17 cellular contexts compared by ENCODE assay signal in genomic region chr10:101400529-101400928, GRCh38. TPM values are rescaled to one million over a fixed set of nuclear protein-coding genes. Genes with fewer than 3 reads are reported as not detected.
A peak's percentile ranks its signal among the peaks of the same experiment; 100 is the strongest.
DNase-seq lines count a peak whose midpoint lies in the region; ATAC-seq, FAIRE-seq and TF ChIP-seq lines count a peak whose summit lies in the region.
"Had no signal": no experiment of that assay in that cellular context is flagged by ENCODE, and none has a peak within 500 bp of the region (broad histone marks: within the 10 kb centered on the region; RNA-seq: fewer than 3 reads in every experiment).

No MANE protein-coding gene starts in this region.

- H3K9me3 ChIP-seq in HCT116 (ENCODE audit: control insufficient read depth in 1 of 2, insufficient read depth in 1 of 2, low read depth in 1 of 2, low read length in 2 of 2) (no peaks in the 10 kb centered on the region), suprapubic skin (no peaks in the 10 kb centered on the region)

- H3K4ac ChIP-seq in mesendoderm (ENCODE audit: low read depth, low read length), result no peak overlapping the region

- DNase-seq in Caki2 (ENCODE audit: low read depth), result peak; percentile 24
- DNase-seq in HCT116 (ENCODE audit: low read depth, low spot score), result no peak
- DNase-seq in bronchial epithelial cell (ENCODE audit: low read depth), result peak; percentile 62
- DNase-seq in mesendoderm, result peak; percentile 14
- DNase-seq in LoVo (ENCODE audit: low spot score), result no peak
- DNase-seq in suprapubic skin (ENCODE audit: low spot score in 2 of 2), result no peak
- DNase-seq in activated T-cell treated with anti-CD3 and anti-CD28 coated beads for 4 hours, result no peak
- DNase-seq: CD4-positive, CD25-positive, alpha-beta regulatory T cell; H7; KBM-7; NCI-H1092; NCI-H1694; NCI-H69; Right ventricle myocardium superior had no signal

- H3K36me3 ChIP-seq in HCT116 (ENCODE audit: control insufficient read depth in 1 of 2, insufficient read depth in 2 of 2, low read length in 2 of 2) (no peaks in the 10 kb centered on the region), bronchial epithelial cell (ENCODE audit: control insufficient read depth, insufficient read depth, low read length) (no peaks in the 10 kb centered on the region), mesendoderm (ENCODE audit: control insufficient read depth, insufficient read depth, low read length) (no peaks in the 10 kb centered on the region), suprapubic skin (no peaks in the 10 kb centered on the region)

- H3K4me2 ChIP-seq in HCT116 (ENCODE audit: low read length) (no peak overlapping the region), mesendoderm (ENCODE audit: low read length) (no peak overlapping the region)

- no peak overlapping the region for H3K23ac ChIP-seq in mesendoderm (ENCODE audit: low read length)

- no peak overlapping the region for H4K8ac ChIP-seq in mesendoderm (ENCODE audit: low read depth, low read length)

- H3K4me1 ChIP-seq in HCT116 (ENCODE audit: control insufficient read depth in 1 of 2, insufficient read depth in 2 of 2, low read length in 2 of 2), result no peaks in the 10 kb centered on the region
- H3K4me1 ChIP-seq in mesendoderm (ENCODE audit: control insufficient read depth, low read depth, low read length), result no peaks in the 10 kb centered on the region
- H3K4me1 ChIP-seq in suprapubic skin, result no peaks in the 10 kb centered on the region

- no peaks in the 10 kb centered on the region for H3K9me2 ChIP-seq in HCT116 (ENCODE audit: insufficient read depth)

- no peak overlapping the region for H3K27ac ChIP-seq in HCT116 (ENCODE audit: low read depth, low read length)
- no peak overlapping the region for H3K27ac ChIP-seq in mesendoderm (ENCODE audit: low read depth, low read length)
- no peak overlapping the region for H3K27ac ChIP-seq in suprapubic skin
- H3K27ac ChIP-seq: HL-60 had no signal

- H3K27me3 ChIP-seq in HCT116 (ENCODE audit: insufficient read depth, low read length), result no peaks in the 10 kb centered on the region
- no peaks in the 10 kb centered on the region for H3K27me3 ChIP-seq in bronchial epithelial cell (ENCODE audit: control insufficient read depth, insufficient read depth, low read length)
- no peaks in the 10 kb centered on the region for H3K27me3 ChIP-seq in mesendoderm (ENCODE audit: insufficient read depth, low read length, poor library complexity)
- H3K27me3 ChIP-seq in suprapubic skin, result no peaks in the 10 kb centered on the region

- CTCF ChIA-PET in HCT116 (lab: Charles Lee), result no interaction called here

- no peak overlapping the region for H2AFZ ChIP-seq in HCT116 (ENCODE audit: low read depth, low read length, poor library complexity, severe bottlenecking)

- no peak overlapping the region for H4K5ac ChIP-seq in mesendoderm (ENCODE audit: low read length)

- no peak overlapping the region for H3K4me3 ChIP-seq in HCT116 (replicated peaks in 1 of 2; ENCODE audit: low read depth in 1 of 2, low read length in 2 of 2)
- no peak overlapping the region for H3K4me3 ChIP-seq in bronchial epithelial cell (ENCODE audit: low read depth, low read length)
- no peak overlapping the region for H3K4me3 ChIP-seq in mesendoderm (ENCODE audit: low read length)
- no peak overlapping the region for H3K4me3 ChIP-seq in suprapubic skin

- TF ChIP-seq RAD21 in HCT116 (IDR thresholded peaks at IDR 0.05; ENCODE audit: low read depth), result no peak

- no peaks in the 10 kb centered on the region for H3K79me2 ChIP-seq in HCT116 (ENCODE audit: insufficient read depth, low read length)
- H3K79me2 ChIP-seq in mesendoderm (ENCODE audit: control insufficient read depth, insufficient read depth, low read length), result no peaks in the 10 kb centered on the region

- H3K56ac ChIP-seq in mesendoderm (ENCODE audit: low read length), result no peak overlapping the region

- no TSS peak for BruUV-seq in HCT116 (replicated peaks; lab: Mats Ljungman, UMichigan)

- no peak for TF ChIP-seq EP300 in suprapubic skin (IDR thresholded peaks at IDR 0.05)

- TF ChIP-seq POLR2A in HCT116 (IDR thresholded peaks at IDR 0.05; ENCODE audit: borderline replicate concordance, extremely low read depth, insufficient read depth, insufficient read length) (no peak), suprapubic skin (IDR thresholded peaks at IDR 0.05) (no peak)

- H3K9ac ChIP-seq in HCT116 (ENCODE audit: low read length) (no peak overlapping the region), mesendoderm (ENCODE audit: low read length) (no peak overlapping the region)

- peak; percentile 44; the same call in 1 of the 2 replicates for ATAC-seq in HCT116
- no peak for ATAC-seq in GM19328 (IDR thresholded peaks at IDR 0.05; ENCODE audit: unreplicated experiment)
- ATAC-seq: SK-N-SH treated with all-trans-retinoic acid at 6 μM for 48 hours had no signal

- H4K20me1 ChIP-seq in HCT116 (ENCODE audit: insufficient read depth), result no peaks in the 10 kb centered on the region

- in situ Hi-C loops in Caki2 (cut with HindIII; ENCODE audit: low pct_unique_long_range_greater_than_20kb, low sequenced_read_pairs), result no loop called here

- peak; percentile 66 for FAIRE-seq in bronchial epithelial cell (lab: Jason Lieb, UNC)

- H2AK5ac ChIP-seq in mesendoderm (ENCODE audit: low read length), result no peak overlapping the region

- H3K79me1 ChIP-seq in mesendoderm (ENCODE audit: low read length), result no peaks in the 10 kb centered on the region

- no peak overlapping the region for H3K18ac ChIP-seq in mesendoderm (ENCODE audit: low read length)

- POLR2A ChIA-PET in HCT116 (lab: Charles Lee), result no interaction called here

- RAD21 ChIA-PET in HCT116 (lab: Charles Lee; ENCODE audit: low non-redundant PET in 1 of 2, low total read pairs in 2 of 2, uncharacterized antibody in 2 of 2, unreplicated experiment in 2 of 2), result no interaction called here

- H2BK120ac ChIP-seq in mesendoderm (ENCODE audit: low read depth, low read length), result no peak overlapping the region

- 100% methylated on average over 1 of the region's 2 CpGs for WGBS in mesendoderm (ENCODE audit: extremely low coverage, insufficient coverage, low lambda C conversion rate)
- 72% methylated on average over 2 of the region's 2 CpGs for WGBS in suprapubic skin

- no peak for TF ChIP-seq CTCF in HCT116 (IDR thresholded peaks at IDR 0.05 in 2 of 3, conservative IDR thresholded peaks at IDR 0.05 in 1 of 3; ENCODE audit: borderline replicate concordance in 1 of 3, insufficient read depth in 1 of 3, low read depth in 2 of 3, low read length in 2 of 3)
- no peak for TF ChIP-seq CTCF in bronchial epithelial cell (IDR thresholded peaks at IDR 0.05; ENCODE audit: insufficient read depth, low read length, severe bottlenecking)
- no peak for TF ChIP-seq CTCF in suprapubic skin (IDR thresholded peaks at IDR 0.05)

- intact Hi-C loops in HCT116 (cut with micrococcal nuclease), result no loop called here

- no peak overlapping the region for H2BK5ac ChIP-seq in mesendoderm (ENCODE audit: low read length)

- H2BK15ac ChIP-seq in mesendoderm (replicated peaks; ENCODE audit: low read depth), result no peak overlapping the region

TF ChIP-seq in HCT116, 20 proteins besides CTCF, POLR2A, EP300 and RAD21 (continues in another document):
- TF ChIP-seq SIN3A (IDR thresholded peaks at IDR 0.05; ENCODE audit: low read depth) (no peak), SP1 (IDR thresholded peaks at IDR 0.05; ENCODE audit: low read depth) (no peak), ELF1 (IDR thresholded peaks at IDR 0.05; ENCODE audit: borderline replicate concordance, low read depth) (no peak), CEBPB (IDR thresholded peaks at IDR 0.05; ENCODE audit: low read depth) (no peak), JUND (IDR thresholded peaks at IDR 0.05) (no peak), EGR1 (IDR thresholded peaks at IDR 0.05; ENCODE audit: low read depth) (no peak), YY1 (IDR thresholded peaks at IDR 0.05; ENCODE audit: extremely low read depth, insufficient replicate concordance, low read depth, low read length) (no peak), CBX3 (IDR thresholded peaks at IDR 0.05; ENCODE audit: low read depth) (no peak), ZBTB33 (IDR thresholded peaks at IDR 0.05; ENCODE audit: extremely low read depth, insufficient replicate concordance, low read length) (no peak), POLR2AphosphoS5 (IDR thresholded peaks at IDR 0.05; ENCODE audit: low read depth, low read length) (no peak), FOSL1 (IDR thresholded peaks at IDR 0.05; ENCODE audit: low read depth) (no peak), ATF3 (IDR thresholded peaks at IDR 0.05) (no peak), MAX (IDR thresholded peaks at IDR 0.05) (no peak)

RNA-seq across cellular contexts. Expression of gene BTRC, which starts 46.6 kb away (rescaled TPM):
- 4.8 and 11.3 TPM in 2 replicates for total RNA-seq in Caki2 (2014; rRNA removed; shearing (Covaris generic); ENCODE audit: low replicate concordance)
- total RNA-seq in HCT116 (2021; ENCODE audit: unreplicated experiment) (29.1 TPM), bronchial epithelial cell (6.8 and 9.7 TPM in 2 replicates), suprapubic skin (10 to 100 TPM; 17.4 to 20.6 (median 18.5) TPM)
- 10.3 and 12.6 TPM in 2 replicates for polyA plus RNA-seq in HCT116 (2012)
- polyA plus RNA-seq in mesendoderm (2013, experiment 1 of 2), result 8.4 TPM
- 8.6 TPM for polyA plus RNA-seq in mesendoderm (2013, experiment 2 of 2)

Comparison
In these comparisons a context has a peak if more than half of its experiments do, and no peak if none do; other contexts are left out.
1. DNase-seq: peak in Caki2 (single experiment), bronchial epithelial cell (single experiment) and mesendoderm (single experiment); none in HCT116 (single experiment), LoVo (single experiment), suprapubic skin (0 of 2) and activated T-cell treated with anti-CD3 and anti-CD28 coated beads for 4 hours (single experiment).